14 cellular contexts compared by ENCODE assay signal in the genomic region with DNA sequence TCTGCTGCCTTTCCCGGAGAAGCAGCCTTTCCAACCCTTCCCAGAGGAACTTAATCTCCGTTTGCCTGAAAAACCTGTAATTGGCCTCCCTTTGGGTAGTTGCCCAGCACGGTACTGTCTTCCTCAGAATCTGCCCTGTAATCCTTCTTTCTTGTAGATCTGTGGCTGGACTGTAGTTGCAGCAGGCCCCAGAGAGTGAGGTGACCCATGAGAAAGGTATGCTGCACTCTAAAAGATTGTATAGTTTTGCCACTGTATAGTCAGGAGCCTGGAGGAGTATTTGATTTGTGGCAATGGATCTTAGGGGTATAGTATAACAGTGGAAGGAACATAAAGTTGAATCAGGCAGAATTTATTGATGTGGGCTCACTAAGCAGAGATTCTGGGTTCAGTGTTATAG. TPM values are rescaled to one million over a fixed set of nuclear protein-coding genes. Genes with fewer than 3 reads are reported as not detected.
DNase-seq lines count a peak whose midpoint lies in the region; ATAC-seq and TF ChIP-seq lines count a peak whose summit lies in the region.
"Had no signal": no experiment of that assay in that cellular context is flagged by ENCODE, and none has a peak within 500 bp of the region (broad histone marks: within the 10 kb centered on the region; RNA-seq: fewer than 3 reads in every experiment).

No MANE protein-coding gene starts in this region.

- peak overlapping the region; percentile 79 for H3K27ac Mint-ChIP-seq in nephron progenitor cell
- H3K27ac Mint-ChIP-seq in activated T-cell treated with anti-CD3 and anti-CD28 coated beads, Interleukin-2, amount 50 U/mL, for 72 hours: no peak overlapping the region
- H3K27ac Mint-ChIP-seq: activated B cell treated with CpG ODN at 0.5 μM for 24 hours; stimulated activated naive CD8-positive, alpha-beta T cell treated with anti-CD3 and anti-CD28 coated beads, Interleukin-15, Interleukin-2, amounts not matched to agents 100 ng/mL and 50 ng/mL, for 24 hours had no signal

- H3K4me1 Mint-ChIP-seq in nephron progenitor cell: peaks cover 15% of the 10 kb centered on the region
- H3K4me1 Mint-ChIP-seq in activated T-cell treated with anti-CD3 and anti-CD28 coated beads, Interleukin-2, amount 50 U/mL, for 72 hours (ENCODE audit: low read depth): peaks cover 26% of the 10 kb centered on the region

- no peaks in the 10 kb centered on the region for H3K9me2 ChIP-seq in PC-9 (ENCODE audit: insufficient read depth)

- BruUV-seq in PC-9 (replicated peaks; lab: Mats Ljungman, UMichigan): no TSS peak

- H3K27ac ChIP-seq in PC-9 (peak overlapping the region; percentile 52), ectodermal cell (ENCODE audit: insufficient read depth, low read depth, low read length, poor library complexity, severe bottlenecking) (peak overlapping the region; percentile 26)
- H3K27ac ChIP-seq: Peyer's patch had no signal

- H3K4me1 ChIP-seq in PC-9 (replicated peaks; ENCODE audit: insufficient read depth): peaks cover 25% of the 10 kb centered on the region
- peaks cover 9% of the 10 kb centered on the region for H3K4me1 ChIP-seq in ectodermal cell (ENCODE audit: control insufficient read depth, insufficient read depth, low read length)
- H3K4me1 ChIP-seq: Peyer's patch had no signal

- peaks cover 19% of the 10 kb centered on the region; the same call in 1 of the 2 replicates for H3F3A ChIP-seq in PC-9 (ENCODE audit: insufficient read depth, low read depth)

- H3K79me2 ChIP-seq in PC-9 (ENCODE audit: low read depth): peaks cover 100% of the 10 kb centered on the region

- 85 to 90% methylated on average over 3 of the region's 3 CpGs for WGBS in ectodermal cell, 2 experiments

- peaks cover 43% of the 10 kb centered on the region for H3K9me3 Mint-ChIP-seq in nephron progenitor cell
- H3K9me3 Mint-ChIP-seq in activated T-cell treated with anti-CD3 and anti-CD28 coated beads, Interleukin-2, amount 50 U/mL, for 72 hours: no peaks in the 10 kb centered on the region
- H3K9me3 Mint-ChIP-seq: activated B cell treated with CpG ODN at 0.5 μM for 24 hours, neural crest cell had no signal

- H3K36me3 Mint-ChIP-seq in nephron progenitor cell (ENCODE audit: low read depth): peaks cover 89% of the 10 kb centered on the region
- peaks cover 0 to 3% of the 10 kb centered on the region in 2 donors for H3K36me3 Mint-ChIP-seq in activated T-cell treated with anti-CD3 and anti-CD28 coated beads, Interleukin-2, amount 50 U/mL, for 72 hours (ENCODE audit: insufficient read depth in 2 of 2)

- H3K4me2 ChIP-seq in PC-9: peak overlapping the region; percentile 6; the same call in 1 of the 2 replicates

- ATAC-seq in GM19324 (IDR thresholded peaks at IDR 0.05; ENCODE audit: low FRiP score, unreplicated experiment) (no peak), HG03342 (IDR thresholded peaks at IDR 0.05; ENCODE audit: unreplicated experiment) (no peak), GM21515 (IDR thresholded peaks at IDR 0.05; ENCODE audit: unreplicated experiment) (no peak)
- ATAC-seq in activated T-cell treated with anti-CD3 and anti-CD28 coated beads, Interleukin-2, amount 50 U/mL, for 72 hours (replicated peaks in 1 of 2): no peak

- H3K4me3 ChIP-seq in PC-9: no peak overlapping the region
- no peak overlapping the region for H3K4me3 ChIP-seq in ectodermal cell (ENCODE audit: insufficient read depth, low read depth, low read length)
- H3K4me3 ChIP-seq: Peyer's patch had no signal

- no peak overlapping the region for H2AFZ ChIP-seq in PC-9

- H3K9me3 ChIP-seq in PC-9 (ENCODE audit: insufficient read depth, low read depth) (no peaks in the 10 kb centered on the region), ectodermal cell (ENCODE audit: control insufficient read depth, low read length) (no peaks in the 10 kb centered on the region)
- H3K9me3 ChIP-seq: Peyer's patch had no signal

- peaks cover 67% of the 10 kb centered on the region for H4K20me1 ChIP-seq in PC-9 (ENCODE audit: insufficient read depth)

- POLR2A ChIA-PET in PC-9 (lab: Charles Lee; ENCODE audit: unreplicated experiment): no interaction called here

- H3K36me3 ChIP-seq in PC-9 (ENCODE audit: low read depth) (peaks cover 11% of the 10 kb centered on the region; the same call in 1 of the 2 replicates), ectodermal cell (ENCODE audit: control insufficient read depth, insufficient read depth, low read length) (no peaks in the 10 kb centered on the region)
- H3K36me3 ChIP-seq: Peyer's patch had no signal

- H3K27me3 Mint-ChIP-seq in nephron progenitor cell (ENCODE audit: low read depth, poor library complexity): no peaks in the 10 kb centered on the region
- no peaks in the 10 kb centered on the region for H3K27me3 Mint-ChIP-seq in activated T-cell treated with anti-CD3 and anti-CD28 coated beads, Interleukin-2, amount 50 U/mL, for 72 hours (ENCODE audit: low read depth)
- H3K27me3 Mint-ChIP-seq: activated B cell treated with CpG ODN at 0.5 μM for 24 hours; stimulated activated naive CD8-positive, alpha-beta T cell treated with anti-CD3 and anti-CD28 coated beads, Interleukin-15, Interleukin-2, amounts not matched to agents 100 ng/mL and 50 ng/mL, for 24 hours had no signal

- TF ChIP-seq CTCF in PC-9 (conservative IDR thresholded peaks at IDR 0.05): no peak
- no peak for TF ChIP-seq CTCF in nephron progenitor cell (IDR thresholded peaks at IDR 0.05)

- DNase-seq in Daoy (ENCODE audit: low read depth) (peak; percentile 73), PC-9 (peak; percentile 56 to 75), nephron progenitor cell (no peak)
- no peak for DNase-seq in activated T-cell treated with anti-CD3 and anti-CD28 coated beads, Interleukin-2, amount 50 U/mL, for 72 hours
- DNase-seq: activated B cell treated with CpG ODN at 0.5 μM for 24 hours; dermis blood vessel endothelial cell; Peyer's patch; stimulated activated CD4-positive, alpha-beta T cell treated with anti-CD3 and anti-CD28 coated beads, Interleukin-2, amount 100 ng/mL, for 24 hours had no signal

- no peaks in the 10 kb centered on the region for H3K27me3 ChIP-seq in PC-9 (ENCODE audit: insufficient read depth, low read depth)
- H3K27me3 ChIP-seq in ectodermal cell (ENCODE audit: control insufficient read depth, insufficient read depth, low read length, poor library complexity, severe bottlenecking): no peaks in the 10 kb centered on the region
- H3K27me3 ChIP-seq: Peyer's patch had no signal

- intact Hi-C loops in PC-9 (cut with micrococcal nuclease; ENCODE audit: unreplicated experiment): loop anchor here (1.0 kb wide), 1 partner anchor 178 kb away; no protein-coding TSS in a partner anchor

- CTCF ChIA-PET in PC-9 (lab: Charles Lee): no interaction called here

- no peak overlapping the region for H3K4me3 Mint-ChIP-seq in nephron progenitor cell
- no peak overlapping the region for H3K4me3 Mint-ChIP-seq in activated T-cell treated with anti-CD3 and anti-CD28 coated beads, Interleukin-2, amount 50 U/mL, for 72 hours
- H3K4me3 Mint-ChIP-seq: activated B cell treated with CpG ODN at 0.5 μM for 24 hours; neural crest cell; stimulated activated naive CD8-positive, alpha-beta T cell treated with anti-CD3 and anti-CD28 coated beads, Interleukin-15, Interleukin-2, amounts not matched to agents 100 ng/mL and 50 ng/mL, for 24 hours had no signal

RNA-seq across cellular contexts. Expression of a gene that starts 11.8 kb away (rescaled TPM):
- 106 and 107 TPM in 2 replicates for total RNA-seq in Daoy (2014; rRNA removed; shearing (Covaris generic))
- 102 and 112 TPM in 2 replicates for total RNA-seq in PC-9 (2021)
- 74.1 TPM for polyA plus RNA-seq in ectodermal cell (2013, experiment 1 of 4)
- polyA plus RNA-seq in ectodermal cell (2013, experiment 2 of 4): 87.6 TPM
- 63.3 TPM for polyA plus RNA-seq in ectodermal cell (2013, experiment 3 of 4)
- 67.6 TPM for polyA plus RNA-seq in ectodermal cell (2013, experiment 4 of 4)
- 10 to 100 TPM; 27.8 to 28.2 TPM for total RNA-seq in activated T-cell treated with anti-CD3 and anti-CD28 coated beads, Interleukin-2, amount 50 U/mL, for 72 hours

Comparison
In these comparisons a context has a peak if more than half of its experiments do, and no peak if none do; other contexts are left out.
1. DNase-seq: peak in Daoy (single experiment) and PC-9 (2 of 2); none in nephron progenitor cell (single experiment) and activated T-cell treated with anti-CD3 and anti-CD28 coated beads, Interleukin-2, amount 50 U/mL, for 72 hours (0 of 2).